2 cellular contexts compared by ENCODE assay signal in the genomic region with DNA sequence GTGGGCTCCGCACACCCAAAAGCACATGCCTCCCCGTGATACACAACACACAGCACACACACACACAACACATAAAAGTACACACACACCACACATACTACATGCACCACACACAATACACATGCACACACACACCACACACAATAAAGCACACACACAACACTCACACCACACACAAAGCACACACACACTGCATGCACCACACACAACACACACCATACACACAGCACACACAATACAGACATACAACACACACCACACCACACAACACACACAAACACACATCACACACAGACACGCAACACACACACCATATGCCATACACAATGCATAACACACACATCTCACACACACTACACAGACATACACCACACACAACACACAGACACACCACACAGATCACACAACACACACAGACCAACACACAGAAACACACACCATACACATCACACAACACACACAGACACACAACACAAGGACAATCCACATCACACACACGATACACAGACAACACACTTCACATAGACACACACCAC.
TF ChIP-seq lines count a peak whose summit lies in the region.

No MANE protein-coding gene starts in this region.

TF ChIP-seq in IMR-90, 13 proteins besides CTCF, POLR2A, EP300 and RAD21:
- TF ChIP-seq CHD1 (IDR thresholded peaks at IDR 0.05; ENCODE audit: low read depth, low read length) (no peak), FOS (IDR thresholded peaks at IDR 0.05; ENCODE audit: low read depth, low read length) (no peak), RCOR1 (IDR thresholded peaks at IDR 0.05; ENCODE audit: insufficient replicate concordance, low read length) (no peak), MXI1 (IDR thresholded peaks at IDR 0.05; ENCODE audit: borderline replicate concordance, low read depth, low read length) (no peak), BHLHE40 (IDR thresholded peaks at IDR 0.05; ENCODE audit: low read depth, low read length) (no peak), MAZ (IDR thresholded peaks at IDR 0.05; ENCODE audit: borderline replicate concordance, low read depth, low read length) (no peak), SMC3 (IDR thresholded peaks at IDR 0.05; ENCODE audit: low read depth, low read length) (no peak)

TF ChIP-seq in H1, 55 proteins besides CTCF, POLR2A, EP300 and RAD21:
- no peak for TF ChIP-seq CBX8 (IDR thresholded peaks at IDR 0.05; ENCODE audit: borderline replicate concordance, low read depth, low read length)
- TF ChIP-seq CBX5 (IDR thresholded peaks at IDR 0.05; ENCODE audit: low read depth, low read length) = no peak
- peak; percentile 80 for TF ChIP-seq HDAC6 (IDR thresholded peaks at IDR 0.05; ENCODE audit: low read depth, low read length)
- no peak for TF ChIP-seq SIX5 (IDR thresholded peaks at IDR 0.05; ENCODE audit: low read depth, low read length)
